13 cellular contexts compared by ENCODE assay signal in genomic region chr2:171404258-171404657, GRCh38. TPM values are rescaled to one million over a fixed set of nuclear protein-coding genes. Genes with fewer than 3 reads are reported as not detected.
DNase-seq lines count a peak whose midpoint lies in the region; ATAC-seq and TF ChIP-seq lines count a peak whose summit lies in the region.
"Had no signal": no experiment of that assay in that cellular context is flagged by ENCODE, and none has a peak within 500 bp of the region (broad histone marks: within the 10 kb centered on the region; RNA-seq: fewer than 3 reads in every experiment).

No MANE protein-coding gene starts in this region.

- no peaks in the 10 kb centered on the region for H3K27me3 ChIP-seq in BJ (ENCODE audit: control insufficient read depth, insufficient read depth, low read length)

- CTCF ChIA-PET in BJ (lab: Yijun Ruan, JAX), result no interaction called here

- ATAC-seq in left colon (peak; percentile 30), HG03457 (IDR thresholded peaks at IDR 0.05; ENCODE audit: unreplicated experiment) (no peak)

- peak; percentile 46 for DNase-seq in BJ (ENCODE audit: low read depth)
- peak; percentile 72 for DNase-seq in LHCN-M2 (ENCODE audit: low read depth)
- peak; percentile 42 to 89 for DNase-seq in cardiac fibroblast (ENCODE audit: low read depth in 2 of 2)
- no peak for DNase-seq in left colon
- no peak for DNase-seq in NCI-H345 (lab: John Stamatoyannopoulos, UW)
- DNase-seq in T-helper 2 cell, result no peak
- DNase-seq in activated CD4-positive, alpha-beta T cell treated with anti-CD3 and anti-CD28 coated beads, Interleukin-2, amount 50 U/mL, for 4 hours, result no peak
- DNase-seq: activated B cell treated with CpG ODN at 0.5 μM for 24 hours; CD4-positive, CD25-positive, alpha-beta regulatory T cell; midbrain; NCI-H1930; stimulated activated CD8-positive, alpha-beta memory T cell treated with anti-CD3 and anti-CD28 coated beads, Interleukin-4, amount 100 ng/mL, for 48 hours had no signal

- H3K4me3 ChIP-seq in BJ (ENCODE audit: low read depth, low read length) (no peak overlapping the region), cardiac fibroblast (replicated peaks in 1 of 2; ENCODE audit: low read depth in 2 of 2, low read length in 2 of 2) (no peak overlapping the region)

- intact Hi-C loops in left colon (cut with DNase I, micrococcal nuclease), result no loop called here

- H3K36me3 ChIP-seq in BJ (ENCODE audit: control insufficient read depth, insufficient read depth, low read length), result no peaks in the 10 kb centered on the region

- TF ChIP-seq CTCF in BJ (IDR thresholded peaks at IDR 0.05; ENCODE audit: insufficient read depth, low read depth, low read length) (no peak), cardiac fibroblast (IDR thresholded peaks at IDR 0.05; ENCODE audit: low read depth, low read length) (no peak)

- POLR2A ChIA-PET in BJ (lab: Charles Lee), result no interaction called here

RNA-seq across cellular contexts. Expression of gene METTL8, which starts 29.5 kb away (rescaled TPM):
- polyA plus RNA-seq in BJ (2011; rRNA removed), result 5.4 and 16.2 TPM in 2 replicates
- 7.4 and 7.7 TPM in 2 replicates for polyA minus RNA-seq in BJ (2011; rRNA and poly(A)+ RNA removed)
- total RNA-seq in LHCN-M2 (2014; rRNA removed), result 24.9 and 32.1 TPM in 2 replicates
- polyA plus RNA-seq in LHCN-M2 (2012), result 7.5 TPM
- total RNA-seq in left colon, result 10 to 100 TPM; 17.0 to 18.0 TPM

RNA-seq across cellular contexts. Expression of gene DCAF17, which starts 29.8 kb away (rescaled TPM):
- polyA plus RNA-seq in BJ (2011; rRNA removed), result 7.5 and 14.7 TPM in 2 replicates
- polyA minus RNA-seq in BJ (2011; rRNA and poly(A)+ RNA removed), result 9.3 and 10.3 TPM in 2 replicates
- 16.5 and 24.6 TPM in 2 replicates for total RNA-seq in LHCN-M2 (2014; rRNA removed)
- 4.6 TPM for polyA plus RNA-seq in LHCN-M2 (2012)
- 10 to 100 TPM; 10.7 to 15.6 TPM for total RNA-seq in left colon

Comparison
In these comparisons a context has a peak if more than half of its experiments do, and no peak if none do; other contexts are left out.
1. DNase-seq: peak in BJ (single experiment), LHCN-M2 (single experiment) and cardiac fibroblast (2 of 2); none in left colon (0 of 2), NCI-H345 (single experiment), T-helper 2 cell (0 of 5) and activated CD4-positive, alpha-beta T cell treated with anti-CD3 and anti-CD28 coated beads, Interleukin-2, amount 50 U/mL, for 4 hours (0 of 2).